ENCODE assay signal across 16 cellular contexts in genomic region chr7:132158166-132158565, GRCh38.
DNase-seq lines count a peak whose midpoint lies in the region; TF ChIP-seq lines count a peak whose summit lies in the region.
"Had no signal": no experiment of that assay in that cellular context is flagged by ENCODE, and none has a peak within 500 bp of the region (broad histone marks: within the 10 kb centered on the region; RNA-seq: fewer than 3 reads in every experiment).

No MANE protein-coding gene starts in this region.

- peaks cover 57% of the 10 kb centered on the region for H3K4me1 Mint-ChIP-seq in brain
- H3K4me1 Mint-ChIP-seq: CD4-positive, alpha-beta memory T cell had no signal

- dilution Hi-C loops in mammary epithelial cell (cut with HindIII; ENCODE audit: low sequenced_read_pairs) = no loop called here

- H2AFZ ChIP-seq in mammary epithelial cell (ENCODE audit: low read depth, low read length) = no peak overlapping the region
- H2AFZ ChIP-seq: GM23338 had no signal

- in situ Hi-C loops in mammary epithelial cell (cut with MboI; ENCODE audit: low sequenced_read_pairs in 2 of 2) = no loop called here

- no peaks in the 10 kb centered on the region for H3K9me3 ChIP-seq in mammary epithelial cell (replicated peaks; ENCODE audit: insufficient read depth, low read length)

- no peaks in the 10 kb centered on the region for H4K20me1 ChIP-seq in mammary epithelial cell (ENCODE audit: insufficient read depth, low read length)

- no peaks in the 10 kb centered on the region for H3K4me1 ChIP-seq in mammary epithelial cell (ENCODE audit: insufficient read depth, low read length)

- H3K27me3 Mint-ChIP-seq in brain = peaks cover 2% of the 10 kb centered on the region
- H3K27me3 Mint-ChIP-seq: CD4-positive, alpha-beta memory T cell had no signal

- WGBS in mammary epithelial cell (ENCODE audit: low coverage, missing lambda C conversion rate) = 27% methylated on average over 2 of the region's 2 CpGs

- no peaks in the 10 kb centered on the region for H3K36me3 ChIP-seq in mammary epithelial cell (ENCODE audit: insufficient read depth, low read length)

- intact Hi-C loops in mammary epithelial cell (cut with micrococcal nuclease) = no loop called here

- no peak overlapping the region for H3K27ac ChIP-seq in mammary epithelial cell (ENCODE audit: insufficient read depth, low read depth, low read length)

- no TSS peak for BruUV-seq in mammary epithelial cell (replicated peaks; lab: Mats Ljungman, UMichigan)

- no peak overlapping the region for H3K4me3 ChIP-seq in mammary epithelial cell (replicated peaks in 1 of 3; ENCODE audit: insufficient read depth in 1 of 3, low read depth in 2 of 3, low read length in 3 of 3)
- H3K4me3 ChIP-seq: GM23338 had no signal

- no peak overlapping the region for H3K9ac ChIP-seq in mammary epithelial cell (ENCODE audit: insufficient read depth, low read length)

- peaks cover 26% of the 10 kb centered on the region for H3K36me3 Mint-ChIP-seq in brain
- H3K36me3 Mint-ChIP-seq: CD4-positive, alpha-beta memory T cell had no signal

- H3K27ac Mint-ChIP-seq in brain = peak overlapping the region in 3 of 5 experiments; percentile 20 to 65 (median 57)
- H3K27ac Mint-ChIP-seq: CD4-positive, alpha-beta memory T cell; H9 had no signal

- H3K4me2 ChIP-seq in mammary epithelial cell (ENCODE audit: insufficient read depth, low read depth, low read length) = no peak overlapping the region
- H3K4me2 ChIP-seq: GM23338 had no signal

- no peaks in the 10 kb centered on the region for H3K79me2 ChIP-seq in mammary epithelial cell (ENCODE audit: insufficient read depth, low read length)

- H3K9me3 Mint-ChIP-seq in brain = no peaks in the 10 kb centered on the region
- H3K9me3 Mint-ChIP-seq: GM23338, H9 had no signal

- CTCF ChIA-PET in mammary epithelial cell (lab: Charles Lee; ENCODE audit: low non-redundant PET) = no interaction called here

- H3K27me3 ChIP-seq in mammary epithelial cell (ENCODE audit: insufficient read depth, low read length) = peaks cover 3% of the 10 kb centered on the region

- H3K4me3 Mint-ChIP-seq in brain = no peak overlapping the region
- H3K4me3 Mint-ChIP-seq: CD4-positive, alpha-beta memory T cell; GM23338; H9 had no signal

- DNase-seq in NCI-H524 (lab: John Stamatoyannopoulos, UW) (peak; percentile 58 to 84), NCI-H82 treated with DMSO at 0.1 percent for 48 hours (lab: John Stamatoyannopoulos, UW; ENCODE audit: unreplicated experiment) (peak; percentile 94), glomerular visceral epithelial cell (ENCODE audit: extremely low spot score) (no peak), mammary epithelial cell (no peak), NAMALWA (ENCODE audit: low spot score) (no peak), NCI-H510A treated with DMSO at 0.1 percent for 48 hours (lab: John Stamatoyannopoulos, UW) (no peak)
- DNase-seq: C1 segment of cervical spinal cord; Calu3; CD4-positive, alpha-beta memory T cell; COR-L47; DMS53; DMS79 treated with DMSO at 0.1 percent for 48 hours; GF-D8; H9 had no signal

- no peak for TF ChIP-seq CTCF in brain (conservative IDR thresholded peaks at IDR 0.05)
- TF ChIP-seq CTCF in mammary epithelial cell (conservative IDR thresholded peaks at IDR 0.05 in 1 of 2, IDR thresholded peaks at IDR 0.05 in 1 of 2; ENCODE audit: extremely low read depth in 1 of 2, insufficient read depth in 1 of 2, low read depth in 1 of 2, low read length in 2 of 2) = no peak

Comparison
In these comparisons a context has a peak if more than half of its experiments do, and no peak if none do; other contexts are left out.
1. DNase-seq: peak in NCI-H524 (2 of 2) and NCI-H82 treated with DMSO at 0.1 percent for 48 hours (single experiment); none in glomerular visceral epithelial cell (single experiment), mammary epithelial cell (single experiment), NAMALWA (single experiment) and NCI-H510A treated with DMSO at 0.1 percent for 48 hours (single experiment).